Comparison of ENCODE assay signal across 24 cellular contexts in genomic region chr10:78865518-78865835, GRCh38.
A peak's percentile ranks its signal among the peaks of the same experiment; 100 is the strongest.
DNase-seq lines count a peak whose midpoint lies in the region; ATAC-seq and TF ChIP-seq lines count a peak whose summit lies in the region.
"Had no signal": no experiment of that assay in that cellular context is flagged by ENCODE, and none has a peak within 500 bp of the region (broad histone marks: within the 10 kb centered on the region; RNA-seq: fewer than 3 reads in every experiment).

No MANE protein-coding gene starts in this region.

- DNase-seq in Right ventricle myocardium superior (peak; percentile 66), heart left ventricle (no peak), coronary artery (ENCODE audit: low spot score) (peak; percentile 68), mucosa of gallbladder (ENCODE audit: low spot score) (peak; percentile 21), type B pancreatic cell (ENCODE audit: extremely low spot score, unreplicated experiment) (peak; percentile 50), islet precursor cell (no peak), NCI-H2171 treated with DMSO at 0.1 percent for 48 hours (lab: John Stamatoyannopoulos, UW) (no peak)
- DNase-seq: activated CD4-positive, alpha-beta T cell treated with anti-CD3 and anti-CD28 coated beads, Interleukin-2, amount 50 U/mL, for 4 hours; activated T-cell treated with anti-CD3 and anti-CD28 coated beads, Interleukin-2, amount 50 U/mL, for 24 hours; DMS 273 treated with DMSO at 0.1 percent for 48 hours; gastrocnemius medialis; KG1; NCI-H1048; NCI-H2081; NCI-H524 treated with DMSO at 0.1 percent for 48 hours; SHP77 treated with DMSO at 0.1 percent for 48 hours; spleen; transverse colon had no signal

- H3K27me3 ChIP-seq in heart left ventricle = peaks cover 0 to 3% (median 0%) of the 10 kb centered on the region in 9 donors
- H3K27me3 ChIP-seq: cardiac muscle cell, gastrocnemius medialis, left lung, transverse colon had no signal

- H3K27ac ChIP-seq in heart left ventricle (no peak overlapping the region), coronary artery (no peak overlapping the region)
- H3K27ac ChIP-seq: cardiac muscle cell, gastrocnemius medialis, left lung, parathyroid adenoma, spleen, transverse colon had no signal

- no peak overlapping the region for H3K4me3 ChIP-seq in heart left ventricle
- H3K4me3 ChIP-seq in coronary artery = no peak overlapping the region
- H3K4me3 ChIP-seq: cardiac muscle cell, gastrocnemius medialis, left lung, spleen, transverse colon had no signal

- no peak overlapping the region for H3K4me3 Mint-ChIP-seq in type B pancreatic cell
- H3K4me3 Mint-ChIP-seq: activated naive CD8-positive, alpha-beta T cell; activated T-cell treated with anti-CD3 and anti-CD28 coated beads, Interleukin-2, amount 50 U/mL, for 24 hours; CD14-positive monocyte had no signal

- no peak for TF ChIP-seq CTCF in heart left ventricle (IDR thresholded peaks at IDR 0.05)
- no peak for TF ChIP-seq CTCF in coronary artery (IDR thresholded peaks at IDR 0.05)
- TF ChIP-seq CTCF in type B pancreatic cell (conservative IDR thresholded peaks at IDR 0.05) = no peak

- no peaks in the 10 kb centered on the region for H3K36me3 ChIP-seq in heart left ventricle
- H3K36me3 ChIP-seq: cardiac muscle cell, gastrocnemius medialis, left lung, spleen, transverse colon had no signal

- 42 to 78% (median 66%) methylated on average over 3 to 4 of the region's 4 CpGs for WGBS in heart left ventricle, 4 donors

- no peaks in the 10 kb centered on the region for H3K36me3 Mint-ChIP-seq in type B pancreatic cell
- H3K36me3 Mint-ChIP-seq: activated naive CD8-positive, alpha-beta T cell; CD14-positive monocyte had no signal

- intact Hi-C loops in Right ventricle myocardium superior (cut with DNase I) (no loop called here), heart left ventricle (cut with DNase I) (loop anchor here in 1 of 10 donors (10.0 kb wide), 1 partner anchor 189 kb away; no protein-coding TSS in a partner anchor)

- H3K27me3 Mint-ChIP-seq in type B pancreatic cell = peaks cover 9% of the 10 kb centered on the region
- H3K27me3 Mint-ChIP-seq: activated naive CD8-positive, alpha-beta T cell had no signal

- no peaks in the 10 kb centered on the region for H3K9me3 Mint-ChIP-seq in type B pancreatic cell
- H3K9me3 Mint-ChIP-seq: activated T-cell treated with anti-CD3 and anti-CD28 coated beads, Interleukin-2, amount 50 U/mL, for 24 hours; CD14-positive monocyte had no signal

- no peak overlapping the region for H3K27ac Mint-ChIP-seq in type B pancreatic cell
- H3K27ac Mint-ChIP-seq: activated naive CD8-positive, alpha-beta T cell; activated T-cell treated with anti-CD3 and anti-CD28 coated beads, Interleukin-2, amount 50 U/mL, for 24 hours had no signal

- peak; percentile 32 for ATAC-seq in Right ventricle myocardium superior (ENCODE audit: poor library complexity)
- ATAC-seq in heart left ventricle = no peak
- no peak for ATAC-seq in HG03280 (IDR thresholded peaks at IDR 0.05; ENCODE audit: unreplicated experiment)
- ATAC-seq: gastrocnemius medialis, left lung had no signal

- no peak for TF ChIP-seq POLR2A in heart left ventricle (IDR thresholded peaks at IDR 0.05)

- H3K4me1 ChIP-seq in heart left ventricle = peaks cover 0 to 12% (median 0%) of the 10 kb centered on the region in 12 donors
- H3K4me1 ChIP-seq: gastrocnemius medialis, left lung, parathyroid adenoma, spleen, transverse colon had no signal

- H3K4me1 Mint-ChIP-seq in type B pancreatic cell (ENCODE audit: unreplicated experiment) = peaks cover 10% of the 10 kb centered on the region

- H3K9me3 ChIP-seq in heart left ventricle = no peaks in the 10 kb centered on the region
- H3K9me3 ChIP-seq: gastrocnemius medialis, left lung, spleen, transverse colon had no signal

Comparison
In these comparisons a context has a peak if more than half of its experiments do, and no peak if none do; other contexts are left out.
1. DNase-seq: peak in Right ventricle myocardium superior (single experiment), coronary artery (single experiment), mucosa of gallbladder (single experiment) and type B pancreatic cell (single experiment); none in heart left ventricle (0 of 5), islet precursor cell (single experiment) and NCI-H2171 treated with DMSO at 0.1 percent for 48 hours (single experiment).